ENCODE assay signal across 8 cellular contexts in genomic region chr22:50525104-50525958, GRCh38. TPM values are rescaled to one million over a fixed set of nuclear protein-coding genes. Genes with fewer than 3 reads are reported as not detected.
DNase-seq lines count a peak whose midpoint lies in the region; ATAC-seq and TF ChIP-seq lines count a peak whose summit lies in the region.

Gene SCO2 (minus strand): TSS chr22:50525598. CDS start chr22:50524411, 1,187 bp downstream.

- H3K9ac ChIP-seq in adipocyte (ENCODE audit: low read length) = peak within 1 kb of the TSS; percentile 90

- TF ChIP-seq POLR2A in GM10847 (IDR thresholded peaks at IDR 0.05; ENCODE audit: extremely low read depth, insufficient read length) (peak; percentile 92), heart left ventricle (IDR thresholded peaks at IDR 0.05) (peak in 1 of 2 donors; percentile 87), upper lobe of left lung (IDR thresholded peaks at IDR 0.05) (peak in 3 of 4 donors; percentile 62 to 91 (median 73))

- TF ChIP-seq CTCF in heart left ventricle (IDR thresholded peaks at IDR 0.05) = peak in 11 of 12 donors; percentile 14 to 56 (median 32)
- peak in 4 of 6 experiments; percentile 58 to 76 (median 60) for TF ChIP-seq CTCF in upper lobe of left lung (IDR thresholded peaks at IDR 0.05)

- H3K36me3 ChIP-seq in adipocyte (ENCODE audit: control insufficient read depth, insufficient read depth, low read length, severe bottlenecking) = peaks cover 28% of the 10 kb centered on the region
- H3K36me3 ChIP-seq in heart left ventricle = peaks cover 0 to 64% (median 36%) of the 10 kb centered on the region in 9 donors
- H3K36me3 ChIP-seq in upper lobe of left lung = peaks cover 16 to 41% (median 31%) of the 10 kb centered on the region in 4 donors

- H3K4me3 ChIP-seq in adipocyte (ENCODE audit: low read length) (peak within 1 kb of the TSS; percentile 87), heart left ventricle (peak within 1 kb of the TSS; percentile 47 to 89 (median 74)), upper lobe of left lung (peak within 1 kb of the TSS; percentile 69 to 94 (median 82))

- H3K4me1 ChIP-seq in adipocyte (ENCODE audit: control insufficient read depth, insufficient read depth, low read length) (peaks cover 25% of the 10 kb centered on the region), heart left ventricle (peaks cover 0 to 50% (median 29%) of the 10 kb centered on the region in 12 donors), upper lobe of left lung (peaks cover 36 to 60% (median 41%) of the 10 kb centered on the region in 4 donors)

- peak within 1 kb of the TSS; percentile 83 to 99 (median 94) for H3K27ac ChIP-seq in heart left ventricle
- peak within 1 kb of the TSS; percentile 95 to 100 (median 98) for H3K27ac ChIP-seq in upper lobe of left lung

- H3K27me3 ChIP-seq in adipocyte (replicated peaks; ENCODE audit: control insufficient read depth, insufficient read depth, low read length) (no peaks in the 10 kb centered on the region), heart left ventricle (peaks cover 0 to 12% (median 0%) of the 10 kb centered on the region in 9 donors), upper lobe of left lung (no peaks in the 10 kb centered on the region)

- H3K9me3 ChIP-seq in adipocyte (ENCODE audit: control insufficient read depth, low read length) (no peaks in the 10 kb centered on the region), heart left ventricle (no peaks in the 10 kb centered on the region), upper lobe of left lung (no peaks in the 10 kb centered on the region)

- 0 to 1% (median 1%) methylated on average over 19 to 99 of the region's 99 CpGs for WGBS in heart left ventricle, 4 donors
- 0 to 1% methylated on average over 2 to 57 of the region's 99 CpGs for WGBS in upper lobe of left lung, 2 donors

- ATAC-seq in HG02610 (IDR thresholded peaks at IDR 0.05; ENCODE audit: unreplicated experiment) (peak; percentile 41), heart left ventricle (peak; percentile 68 to 75 (median 72)), upper lobe of left lung (ENCODE audit: low FRiP score in 2 of 2) (peak; percentile 72 to 74)

- TF ChIP-seq EP300 in upper lobe of left lung (IDR thresholded peaks at IDR 0.05) = no peak

- intact Hi-C loops in heart left ventricle (cut with DNase I) (loop anchor here in 4 of 10 donors (1.0 to 10.0 kb wide), 6 partner anchors 17 to 281 kb away; partner anchors contain the start of genes NCAPH2 (in 2 of the 4), SYCE3 (in 2 of the 4) and TUBGCP6 (in 1 of the 4)), posterior cingulate gyrus (cut with DNase I) (loop anchor here (1.0 to 2.0 kb wide), 2 partner anchors 17 to 57 kb away; partner anchors contain the start of genes CHKB and NCAPH2)

- DNase-seq in NCI-H1105 treated with DMSO at 0.1 percent for 48 hours (lab: John Stamatoyannopoulos, UW) (peak; percentile 92), SW480 (ENCODE audit: low spot score) (peak; percentile 93), adipocyte (ENCODE audit: low read depth) (peak; percentile 98), heart left ventricle (peak; percentile 97 to 99 (median 97)), posterior cingulate gyrus (peak; percentile 90 to 99 (median 92)), upper lobe of left lung (peak; percentile 96 to 100)

RNA-seq across cellular contexts. Expression of gene SCO2, which starts in this region (rescaled TPM):
- total RNA-seq in heart left ventricle (1 to 10 TPM in 2 of 9 donors, under 1 TPM in 2, not detected in 5; 0.67 to 2.6 (median 0.94) TPM), upper lobe of left lung (10 to 100 TPM in 2 of 6 donors, 1 to 10 TPM in 3, not detected in 1; 1.7 to 14.0 (median 9.2) TPM)
- 1 to 10 TPM in 1 of 2 donors, not detected in 1; 2.0 TPM for polyA plus RNA-seq in heart left ventricle

Comparison
In these comparisons a context has a peak if more than half of its experiments do, and no peak if none do; other contexts are left out.
1. Peak in every context shown above with its lines: DNase-seq, ATAC-seq, H3K4me3 ChIP-seq and H3K27ac ChIP-seq.